16 cellular contexts compared by ENCODE assay signal in the genomic region with DNA sequence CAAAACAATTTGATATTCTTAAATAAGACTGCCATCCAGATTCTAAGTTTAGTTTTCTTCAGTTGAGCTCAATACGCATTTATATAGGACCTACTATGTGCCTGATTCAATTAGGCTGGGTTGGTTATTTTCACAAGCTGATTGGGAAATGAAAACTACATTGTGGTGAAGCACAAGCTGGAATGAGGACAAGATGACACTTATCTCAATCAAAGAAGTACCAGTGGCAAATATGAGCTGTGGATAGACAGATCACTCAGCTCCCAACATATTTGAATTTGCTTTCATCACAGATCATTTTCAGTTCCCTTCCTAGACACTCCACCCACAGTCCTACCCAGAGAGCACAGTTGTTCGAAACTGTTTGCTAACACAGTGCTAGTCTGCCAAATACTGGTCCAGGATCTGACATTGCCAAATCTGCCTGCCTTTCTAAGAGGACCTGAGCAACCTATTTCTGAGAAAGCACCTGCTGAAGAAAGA.
DNase-seq lines count a peak whose midpoint lies in the region; ATAC-seq, FAIRE-seq and TF ChIP-seq lines count a peak whose summit lies in the region.
"Had no signal": no experiment of that assay in that cellular context is flagged by ENCODE, and none has a peak within 500 bp of the region (broad histone marks: within the 10 kb centered on the region; RNA-seq: fewer than 3 reads in every experiment).

No MANE protein-coding gene starts in this region.

- H3K23ac ChIP-seq in H9 (ENCODE audit: insufficient read length, low read depth, low read length), result no peak overlapping the region

- H3K4me1 ChIP-seq in keratinocyte (ENCODE audit: control insufficient read depth, extremely low read depth, insufficient read depth, low read length) (no peaks in the 10 kb centered on the region), esophagus squamous epithelium (no peaks in the 10 kb centered on the region), GM23338 (ENCODE audit: insufficient read depth) (peaks cover 16% of the 10 kb centered on the region), H9 (ENCODE audit: insufficient read depth, low read length) (peaks cover 4% of the 10 kb centered on the region; the same call in 1 of the 2 replicates)
- H3K4me1 ChIP-seq: foreskin keratinocyte, SJSA1 had no signal

- H3K27me3 Mint-ChIP-seq in GM23338 (ENCODE audit: insufficient read depth, low read depth, poor library complexity) (peaks cover 5% of the 10 kb centered on the region), H9 (ENCODE audit: low read depth) (no peaks in the 10 kb centered on the region)

- H4K91ac ChIP-seq in H9 (ENCODE audit: insufficient read length, low read depth, low read length), result no peak overlapping the region

- no peak overlapping the region for H3K4ac ChIP-seq in H9 (ENCODE audit: low read depth, low read length)

- H2BK12ac ChIP-seq in H9 (ENCODE audit: insufficient read length, low read depth, low read length), result no peak overlapping the region

- TF ChIP-seq CTCF in keratinocyte (optimal IDR thresholded peaks at IDR 0.05 in 1 of 3, IDR thresholded peaks at IDR 0.05 in 1 of 3, conservative IDR thresholded peaks at IDR 0.05 in 1 of 3; ENCODE audit: extremely low read depth in 1 of 3, insufficient read depth in 2 of 3, low read length in 3 of 3) (no peak), esophagus squamous epithelium (IDR thresholded peaks at IDR 0.05) (no peak), GM23338 (conservative IDR thresholded peaks at IDR 0.05; ENCODE audit: low read depth in 2 of 2) (no peak), H9 (conservative IDR thresholded peaks at IDR 0.05) (no peak)

- H3K27me3 ChIP-seq in keratinocyte (ENCODE audit: control insufficient read depth, extremely low read depth, insufficient read depth, low read length), result peaks cover 3% of the 10 kb centered on the region
- H3K27me3 ChIP-seq in esophagus squamous epithelium, result no peaks in the 10 kb centered on the region
- no peaks in the 10 kb centered on the region for H3K27me3 ChIP-seq in GM23338 (ENCODE audit: insufficient read depth)
- no peaks in the 10 kb centered on the region for H3K27me3 ChIP-seq in H9 (ENCODE audit: insufficient read depth, low read length)
- H3K27me3 ChIP-seq: brain microvascular endothelial cell, foreskin keratinocyte had no signal

- no peak overlapping the region for H2BK5ac ChIP-seq in H9 (ENCODE audit: insufficient read length, low read length)

- no peak overlapping the region for H3K18ac ChIP-seq in H9 (ENCODE audit: insufficient read length, low read depth, low read length)

- no peaks in the 10 kb centered on the region for H3K79me1 ChIP-seq in H9 (ENCODE audit: insufficient read depth, low read depth, low read length, poor library complexity, severe bottlenecking)

- ATAC-seq in GM18873 (IDR thresholded peaks at IDR 0.05; ENCODE audit: low FRiP score, unreplicated experiment), result peak; percentile 82
- ATAC-seq in GM21786 (IDR thresholded peaks at IDR 0.05; ENCODE audit: unreplicated experiment), result peak; percentile 89
- peak; percentile 89 for ATAC-seq in HG03432 (IDR thresholded peaks at IDR 0.05; ENCODE audit: unreplicated experiment)
- no peak for ATAC-seq in GM23338
- ATAC-seq: activated CD8-positive, alpha-beta memory T cell treated with anti-CD3 and anti-CD28 coated beads, Interleukin-2, amount 10 ng/mL, durations not matched to agents 7 days and 5 days; foreskin keratinocyte had no signal

- H3K79me2 ChIP-seq in keratinocyte (ENCODE audit: control insufficient read depth, insufficient read depth, low read length), result no peaks in the 10 kb centered on the region
- H3K79me2 ChIP-seq in GM23338 (replicated peaks; ENCODE audit: insufficient read depth), result no peaks in the 10 kb centered on the region
- no peaks in the 10 kb centered on the region for H3K79me2 ChIP-seq in H9 (ENCODE audit: insufficient read depth, low read length)

- TF ChIP-seq POLR2A in esophagus squamous epithelium (IDR thresholded peaks at IDR 0.05), result no peak

- DNase-seq in keratinocyte (ENCODE audit: low read depth, low spot score) (no peak), esophagus squamous epithelium (lab: John Stamatoyannopoulos, UW) (no peak), GM23338 (ENCODE audit: low spot score) (no peak), H9 (no peak), RCC 7860 (ENCODE audit: low spot score) (no peak)
- DNase-seq: activated CD8-positive, alpha-beta memory T cell treated with anti-CD3 and anti-CD28 coated beads, Interleukin-2, amount 10 ng/mL, durations not matched to agents 7 days and 5 days; brain microvascular endothelial cell; foreskin keratinocyte; HCEC 1CT; NCI-H1417 treated with DMSO at 0.1 percent for 48 hours; small intestine; stimulated activated naive CD4-positive, alpha-beta T cell treated with Interleukin-2 at 50 U/mL for 16 hours had no signal

- no peak overlapping the region for H3K14ac ChIP-seq in H9 (ENCODE audit: insufficient read depth, low read length)

- dilution Hi-C loops in keratinocyte (cut with MboI; ENCODE audit: extremely low pct_ligation_motif_present, low sequenced_read_pairs), result no loop called here

- H2BK20ac ChIP-seq in H9 (ENCODE audit: low read depth, low read length, poor library complexity, severe bottlenecking), result no peak overlapping the region

- H3K23me2 ChIP-seq in H9 (ENCODE audit: insufficient read length, low read depth, low read length, poor library complexity, severe bottlenecking), result no peaks in the 10 kb centered on the region

- H3K36me3 ChIP-seq in keratinocyte (ENCODE audit: control insufficient read depth in 2 of 2, extremely low read depth in 1 of 2, insufficient read depth in 2 of 2, low read length in 2 of 2) (no peaks in the 10 kb centered on the region), esophagus squamous epithelium (no peaks in the 10 kb centered on the region), GM23338 (ENCODE audit: insufficient read depth) (no peaks in the 10 kb centered on the region)
- H3K36me3 ChIP-seq: brain microvascular endothelial cell, SJSA1 had no signal

- no peaks in the 10 kb centered on the region for H3F3A ChIP-seq in GM23338 (replicated peaks; ENCODE audit: low read depth)

- H4K5ac ChIP-seq in H9 (ENCODE audit: insufficient read length, low read depth, low read length), result no peak overlapping the region

- no peak overlapping the region for H3T11ph ChIP-seq in H9 (ENCODE audit: low read length)

- intact Hi-C loops in esophagus squamous epithelium (cut with DNase I), result no loop called here

- H3K9me3 ChIP-seq in keratinocyte (ENCODE audit: control insufficient read depth, low read depth, low read length), result no peaks in the 10 kb centered on the region
- no peaks in the 10 kb centered on the region for H3K9me3 ChIP-seq in esophagus squamous epithelium
- H3K9me3 ChIP-seq in H9 (ENCODE audit: control insufficient read depth, low read depth, low read length), result no peaks in the 10 kb centered on the region
- H3K9me3 ChIP-seq: SJSA1 had no signal

- H3K9ac ChIP-seq in keratinocyte (ENCODE audit: control insufficient read depth, extremely low read depth, insufficient read depth, low read length) (no peak overlapping the region), H9 (ENCODE audit: extremely low read depth, insufficient read length, low read length) (no peak overlapping the region)

- H3K27ac Mint-ChIP-seq in GM23338 (no peak overlapping the region), H9 (no peak overlapping the region)
- H3K27ac Mint-ChIP-seq: activated CD8-positive, alpha-beta memory T cell treated with anti-CD3 and anti-CD28 coated beads, Interleukin-2, amount 10 ng/mL, durations not matched to agents 7 days and 5 days had no signal

- no peaks in the 10 kb centered on the region for H4K20me1 ChIP-seq in keratinocyte (ENCODE audit: control insufficient read depth, extremely low read depth, insufficient read depth, low read length)
- no peaks in the 10 kb centered on the region for H4K20me1 ChIP-seq in GM23338 (replicated peaks; ENCODE audit: insufficient read depth)
- no peaks in the 10 kb centered on the region for H4K20me1 ChIP-seq in H9 (ENCODE audit: control insufficient read depth, insufficient read depth, insufficient read length)

- H3K4me3 ChIP-seq in keratinocyte (ENCODE audit: control insufficient read depth in 2 of 3, extremely low read depth in 1 of 3, insufficient read depth in 2 of 3, low read depth in 1 of 3, low read length in 3 of 3) (no peak overlapping the region), esophagus squamous epithelium (no peak overlapping the region), GM23338 (no peak overlapping the region)
- H3K4me3 ChIP-seq: SJSA1 had no signal

- no peaks in the 10 kb centered on the region for H3K9me3 Mint-ChIP-seq in GM23338
- H3K9me3 Mint-ChIP-seq in H9, result no peaks in the 10 kb centered on the region

- H3K56ac ChIP-seq in H9 (ENCODE audit: insufficient read length, low read depth, low read length), result no peak overlapping the region

- H3K27ac ChIP-seq in keratinocyte (ENCODE audit: control insufficient read depth, insufficient read depth, low read length) (no peak overlapping the region), esophagus squamous epithelium (no peak overlapping the region), GM23338 (ENCODE audit: low read depth) (no peak overlapping the region), H9 (ENCODE audit: insufficient read length, low read depth, low read length) (no peak overlapping the region)
- H3K27ac ChIP-seq: brain microvascular endothelial cell, foreskin keratinocyte, SJSA1 had no signal

- H4K8ac ChIP-seq in H9 (replicated peaks; ENCODE audit: insufficient read length, low read depth, low read length), result no peak overlapping the region

- H2AK5ac ChIP-seq in H9 (ENCODE audit: insufficient read length, low read length), result no peak overlapping the region

- H3K4me2 ChIP-seq in keratinocyte (ENCODE audit: control insufficient read depth, extremely low read depth, insufficient read depth, low read depth, low read length) (no peak overlapping the region), GM23338 (no peak overlapping the region), H9 (ENCODE audit: insufficient read depth, insufficient read length, low read length) (no peak overlapping the region)

- no peak overlapping the region for H2BK15ac ChIP-seq in H9 (ENCODE audit: low read depth, low read length)

- 54 to 79% methylated on average over 2 of the region's 2 CpGs for WGBS in esophagus squamous epithelium, 2 donors
- WGBS in H9 (ENCODE audit: extremely low coverage, insufficient read length, low lambda C conversion rate), result no CpG with 5 or more reads among the region's 2 CpGs

- H3K36me3 Mint-ChIP-seq in GM23338 (ENCODE audit: low read depth), result no peaks in the 10 kb centered on the region
- no peaks in the 10 kb centered on the region for H3K36me3 Mint-ChIP-seq in H9 (ENCODE audit: insufficient read depth in 1 of 3, low read depth in 3 of 3)
- H3K36me3 Mint-ChIP-seq: activated CD8-positive, alpha-beta memory T cell treated with anti-CD3 and anti-CD28 coated beads, Interleukin-2, amount 10 ng/mL, durations not matched to agents 7 days and 5 days had no signal

- no peak overlapping the region for H2BK120ac ChIP-seq in H9 (ENCODE audit: low read depth, low read length, poor library complexity, severe bottlenecking)

- H3K9me1 ChIP-seq in keratinocyte (ENCODE audit: control insufficient read depth, extremely low read depth, insufficient read depth, low read length), result no peaks in the 10 kb centered on the region

- FAIRE-seq in keratinocyte (lab: Jason Lieb, UNC) (peak; percentile 52), RCC 7860 (lab: Jason Lieb, UNC) (no peak)
- FAIRE-seq: small intestine had no signal

- no peaks in the 10 kb centered on the region for H3K9me2 ChIP-seq in GM23338 (ENCODE audit: insufficient read depth)

- no peak overlapping the region for H2AFZ ChIP-seq in keratinocyte (ENCODE audit: control insufficient read depth, low read length)
- no peak overlapping the region for H2AFZ ChIP-seq in GM23338
- no peak overlapping the region for H2AFZ ChIP-seq in H9 (ENCODE audit: low read length)

- H3K4me1 Mint-ChIP-seq in GM23338 (peaks cover 10% of the 10 kb centered on the region), H9 (peaks cover 10 to 12% of the 10 kb centered on the region in 2 experiments)
- H3K4me1 Mint-ChIP-seq: activated CD8-positive, alpha-beta memory T cell treated with anti-CD3 and anti-CD28 coated beads, Interleukin-2, amount 10 ng/mL, durations not matched to agents 7 days and 5 days had no signal

- H3K4me3 Mint-ChIP-seq in GM23338 (no peak overlapping the region), H9 (no peak overlapping the region)
- H3K4me3 Mint-ChIP-seq: activated CD8-positive, alpha-beta memory T cell treated with anti-CD3 and anti-CD28 coated beads, Interleukin-2, amount 10 ng/mL, durations not matched to agents 7 days and 5 days had no signal
